Comparison of ENCODE assay signal across 2 cellular contexts in the genomic region with DNA sequence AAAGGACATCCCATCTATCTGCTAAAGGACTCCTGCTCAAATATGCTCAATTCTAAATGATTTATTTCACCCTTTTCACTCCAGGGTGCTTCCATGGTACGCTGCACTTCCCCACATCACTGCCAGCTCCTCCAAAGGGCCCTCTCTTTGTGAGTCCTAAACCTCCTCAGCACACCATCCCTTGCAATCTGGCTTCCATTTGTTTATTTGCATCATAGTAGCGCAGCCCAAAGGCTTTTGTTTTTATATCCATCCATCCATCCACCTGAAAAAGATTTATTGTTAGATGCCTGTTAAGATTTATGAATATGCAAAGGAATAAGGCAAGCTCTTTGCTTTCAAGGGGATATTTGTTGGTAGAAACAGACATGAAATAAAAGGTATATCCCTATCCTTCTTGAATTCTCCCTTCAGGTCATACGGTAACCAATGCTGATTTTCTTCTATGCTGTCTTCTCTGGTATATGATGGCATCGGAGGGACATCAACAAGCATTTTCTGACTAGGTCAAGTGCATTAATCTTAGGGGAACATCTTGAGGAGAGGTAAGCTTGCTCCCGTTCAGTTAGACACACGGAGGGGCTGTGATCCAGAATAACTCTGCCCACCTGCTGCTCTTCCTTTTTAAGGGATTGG.
TF ChIP-seq lines count a peak whose summit lies in the region.

No MANE protein-coding gene starts in this region.

TF ChIP-seq in IMR-90, 13 proteins besides CTCF, POLR2A, EP300 and RAD21 (continued from another document):
- no peak for TF ChIP-seq NFE2L2 (IDR thresholded peaks at IDR 0.05; ENCODE audit: low read depth, low read length)
- TF ChIP-seq RCOR1 (IDR thresholded peaks at IDR 0.05; ENCODE audit: insufficient replicate concordance, low read length) = no peak
- no peak for TF ChIP-seq CEBPB (IDR thresholded peaks at IDR 0.05; ENCODE audit: low read depth, low read length)
- TF ChIP-seq, protein P1, sequence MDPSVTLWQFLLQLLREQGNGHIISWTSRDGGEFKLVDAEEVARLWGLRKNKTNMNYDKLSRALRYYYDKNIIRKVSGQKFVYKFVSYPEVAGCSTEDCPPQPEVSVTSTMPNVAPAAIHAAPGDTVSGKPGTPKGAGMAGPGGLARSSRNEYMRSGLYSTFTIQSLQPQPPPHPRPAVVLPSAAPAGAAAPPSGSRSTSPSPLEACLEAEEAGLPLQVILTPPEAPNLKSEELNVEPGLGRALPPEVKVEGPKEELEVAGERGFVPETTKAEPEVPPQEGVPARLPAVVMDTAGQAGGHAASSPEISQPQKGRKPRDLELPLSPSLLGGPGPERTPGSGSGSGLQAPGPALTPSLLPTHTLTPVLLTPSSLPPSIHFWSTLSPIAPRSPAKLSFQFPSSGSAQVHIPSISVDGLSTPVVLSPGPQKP (IDR thresholded peaks at IDR 0.05; ENCODE audit: borderline replicate concordance, low read depth, low read length) = no peak

TF ChIP-seq in WTC11, 78 proteins besides CTCF, POLR2A, EP300 and RAD21:
- TF ChIP-seq, protein P2, sequence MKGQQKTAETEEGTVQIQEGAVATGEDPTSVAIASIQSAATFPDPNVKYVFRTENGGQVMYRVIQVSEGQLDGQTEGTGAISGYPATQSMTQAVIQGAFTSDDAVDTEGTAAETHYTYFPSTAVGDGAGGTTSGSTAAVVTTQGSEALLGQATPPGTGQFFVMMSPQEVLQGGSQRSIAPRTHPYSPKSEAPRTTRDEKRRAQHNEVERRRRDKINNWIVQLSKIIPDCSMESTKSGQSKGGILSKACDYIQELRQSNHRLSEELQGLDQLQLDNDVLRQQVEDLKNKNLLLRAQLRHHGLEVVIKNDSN (CRISPR knock-in tag; IDR thresholded peaks at IDR 0.05) = no peak
- TF ChIP-seq, protein P3, sequence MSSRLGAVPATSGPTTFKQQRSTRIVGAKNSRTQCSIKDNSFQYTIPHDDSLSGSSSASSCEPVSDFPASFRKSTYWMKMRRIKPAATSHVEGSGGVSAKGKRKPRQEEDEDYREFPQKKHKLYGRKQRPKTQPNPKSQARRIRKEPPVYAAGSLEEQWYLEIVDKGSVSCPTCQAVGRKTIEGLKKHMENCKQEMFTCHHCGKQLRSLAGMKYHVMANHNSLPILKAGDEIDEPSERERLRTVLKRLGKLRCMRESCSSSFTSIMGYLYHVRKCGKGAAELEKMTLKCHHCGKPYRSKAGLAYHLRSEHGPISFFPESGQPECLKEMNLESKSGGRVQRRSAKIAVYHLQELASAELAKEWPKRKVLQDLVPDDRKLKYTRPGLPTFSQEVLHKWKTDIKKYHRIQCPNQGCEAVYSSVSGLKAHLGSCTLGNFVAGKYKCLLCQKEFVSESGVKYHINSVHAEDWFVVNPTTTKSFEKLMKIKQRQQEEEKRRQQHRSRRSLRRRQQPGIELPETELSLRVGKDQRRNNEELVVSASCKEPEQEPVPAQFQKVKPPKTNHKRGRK (CRISPR knock-in tag; IDR thresholded peaks at IDR 0.05; ENCODE audit: borderline replicate concordance) = no peak
- TF ChIP-seq, protein P4, sequence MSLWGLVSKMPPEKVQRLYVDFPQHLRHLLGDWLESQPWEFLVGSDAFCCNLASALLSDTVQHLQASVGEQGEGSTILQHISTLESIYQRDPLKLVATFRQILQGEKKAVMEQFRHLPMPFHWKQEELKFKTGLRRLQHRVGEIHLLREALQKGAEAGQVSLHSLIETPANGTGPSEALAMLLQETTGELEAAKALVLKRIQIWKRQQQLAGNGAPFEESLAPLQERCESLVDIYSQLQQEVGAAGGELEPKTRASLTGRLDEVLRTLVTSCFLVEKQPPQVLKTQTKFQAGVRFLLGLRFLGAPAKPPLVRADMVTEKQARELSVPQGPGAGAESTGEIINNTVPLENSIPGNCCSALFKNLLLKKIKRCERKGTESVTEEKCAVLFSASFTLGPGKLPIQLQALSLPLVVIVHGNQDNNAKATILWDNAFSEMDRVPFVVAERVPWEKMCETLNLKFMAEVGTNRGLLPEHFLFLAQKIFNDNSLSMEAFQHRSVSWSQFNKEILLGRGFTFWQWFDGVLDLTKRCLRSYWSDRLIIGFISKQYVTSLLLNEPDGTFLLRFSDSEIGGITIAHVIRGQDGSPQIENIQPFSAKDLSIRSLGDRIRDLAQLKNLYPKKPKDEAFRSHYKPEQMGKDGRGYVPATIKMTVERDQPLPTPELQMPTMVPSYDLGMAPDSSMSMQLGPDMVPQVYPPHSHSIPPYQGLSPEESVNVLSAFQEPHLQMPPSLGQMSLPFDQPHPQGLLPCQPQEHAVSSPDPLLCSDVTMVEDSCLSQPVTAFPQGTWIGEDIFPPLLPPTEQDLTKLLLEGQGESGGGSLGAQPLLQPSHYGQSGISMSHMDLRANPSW (CRISPR knock-in tag; conservative IDR thresholded peaks at IDR 0.05; ENCODE audit: low read depth) = no peak
- TF ChIP-seq MYBL2 (CRISPR knock-in tag; IDR thresholded peaks at IDR 0.05) (no peak), KAT7 (CRISPR knock-in tag; IDR thresholded peaks at IDR 0.05; ENCODE audit: borderline replicate concordance) (no peak), ZNF671 (CRISPR knock-in tag; IDR thresholded peaks at IDR 0.05) (no peak), ZNF219 (CRISPR knock-in tag; IDR thresholded peaks at IDR 0.05; ENCODE audit: borderline replicate concordance) (no peak), NFYB (CRISPR knock-in tag; conservative IDR thresholded peaks at IDR 0.05; ENCODE audit: low read depth) (no peak)
- TF ChIP-seq, protein P5, sequence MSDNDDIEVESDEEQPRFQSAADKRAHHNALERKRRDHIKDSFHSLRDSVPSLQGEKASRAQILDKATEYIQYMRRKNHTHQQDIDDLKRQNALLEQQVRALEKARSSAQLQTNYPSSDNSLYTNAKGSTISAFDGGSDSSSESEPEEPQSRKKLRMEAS (CRISPR knock-in tag; IDR thresholded peaks at IDR 0.05) = no peak
